In genomic region chr10:11328264-11329054, GRCh38 we compare ENCODE assay signal across 12 cellular contexts.
A peak's percentile ranks its signal among the peaks of the same experiment; 100 is the strongest.
DNase-seq lines count a peak whose midpoint lies in the region; ATAC-seq, FAIRE-seq and TF ChIP-seq lines count a peak whose summit lies in the region.
"Had no signal": no experiment of that assay in that cellular context is flagged by ENCODE, and none has a peak within 500 bp of the region (broad histone marks: within the 10 kb centered on the region; RNA-seq: fewer than 3 reads in every experiment).

No MANE protein-coding gene starts in this region.

- intact Hi-C loops in testis (cut with DNase I; ENCODE audit: low total_unique reads), result no loop called here

- H3K27ac Mint-ChIP-seq in activated naive CD8-positive, alpha-beta T cell treated with anti-CD3 and anti-CD28 coated beads, Interleukin-2, amount 50 U/mL, for 24 hours, result peak overlapping the region; percentile 61

- TF ChIP-seq POLR2A in testis (IDR thresholded peaks at IDR 0.05), result no peak

- H2AFZ ChIP-seq in keratinocyte (ENCODE audit: control insufficient read depth, low read length), result peak overlapping the region; percentile 48
- H2AFZ ChIP-seq: parathyroid adenoma had no signal

- H3K36me3 Mint-ChIP-seq in activated naive CD8-positive, alpha-beta T cell treated with anti-CD3 and anti-CD28 coated beads, Interleukin-2, amount 50 U/mL, for 24 hours (ENCODE audit: low read depth), result peaks cover 63% of the 10 kb centered on the region

- H3K27ac ChIP-seq in keratinocyte (ENCODE audit: control insufficient read depth, insufficient read depth, low read length) (no peak overlapping the region), testis (peak overlapping the region; percentile 26 to 70)
- H3K27ac ChIP-seq: 22Rv1, parathyroid adenoma had no signal

- H3K4me2 ChIP-seq in keratinocyte (ENCODE audit: control insufficient read depth, extremely low read depth, insufficient read depth, low read depth, low read length), result peak overlapping the region; percentile 37

- H3K79me2 ChIP-seq in keratinocyte (ENCODE audit: control insufficient read depth, insufficient read depth, low read length), result no peaks in the 10 kb centered on the region
- H3K79me2 ChIP-seq: parathyroid adenoma had no signal

- dilution Hi-C loops in keratinocyte (cut with MboI; ENCODE audit: extremely low pct_ligation_motif_present, low sequenced_read_pairs), result no loop called here

- H3K9me3 Mint-ChIP-seq in activated naive CD8-positive, alpha-beta T cell treated with anti-CD3 and anti-CD28 coated beads, Interleukin-2, amount 50 U/mL, for 24 hours, result no peaks in the 10 kb centered on the region

- TF ChIP-seq CTCF in keratinocyte (optimal IDR thresholded peaks at IDR 0.05 in 1 of 3, IDR thresholded peaks at IDR 0.05 in 1 of 3, conservative IDR thresholded peaks at IDR 0.05 in 1 of 3; ENCODE audit: extremely low read depth in 1 of 3, insufficient read depth in 2 of 3, low read length in 3 of 3) (no peak), testis (IDR thresholded peaks at IDR 0.05) (no peak)

- H3K36me3 ChIP-seq in keratinocyte (ENCODE audit: control insufficient read depth in 2 of 2, extremely low read depth in 1 of 2, insufficient read depth in 2 of 2, low read length in 2 of 2) (no peaks in the 10 kb centered on the region), testis (ENCODE audit: low read depth, missing control alignments) (no peaks in the 10 kb centered on the region)

- H3K27me3 Mint-ChIP-seq in activated naive CD8-positive, alpha-beta T cell treated with anti-CD3 and anti-CD28 coated beads, Interleukin-2, amount 50 U/mL, for 24 hours, result no peaks in the 10 kb centered on the region

- H3K9me3 ChIP-seq in keratinocyte (ENCODE audit: control insufficient read depth, low read depth, low read length) (no peaks in the 10 kb centered on the region), testis (no peaks in the 10 kb centered on the region)

- peak; percentile 46 for FAIRE-seq in keratinocyte (lab: Jason Lieb, UNC)

- WGBS in testis, 2 donors, result 67 to 78% methylated on average over 15 to 17 of the region's 17 CpGs

- peaks cover 45% of the 10 kb centered on the region for H3K4me1 Mint-ChIP-seq in activated naive CD8-positive, alpha-beta T cell treated with anti-CD3 and anti-CD28 coated beads, Interleukin-2, amount 50 U/mL, for 24 hours

- H3K27me3 ChIP-seq in keratinocyte (ENCODE audit: control insufficient read depth, extremely low read depth, insufficient read depth, low read length) (no peaks in the 10 kb centered on the region), testis (no peaks in the 10 kb centered on the region)

- H3K9ac ChIP-seq in keratinocyte (ENCODE audit: control insufficient read depth, extremely low read depth, insufficient read depth, low read length), result no peak overlapping the region
- H3K9ac ChIP-seq: parathyroid adenoma had no signal

- H3K9me1 ChIP-seq in keratinocyte (ENCODE audit: control insufficient read depth, extremely low read depth, insufficient read depth, low read length), result no peaks in the 10 kb centered on the region

- H4K20me1 ChIP-seq in keratinocyte (ENCODE audit: control insufficient read depth, extremely low read depth, insufficient read depth, low read length), result no peaks in the 10 kb centered on the region

- H3K4me3 Mint-ChIP-seq in activated naive CD8-positive, alpha-beta T cell treated with anti-CD3 and anti-CD28 coated beads, Interleukin-2, amount 50 U/mL, for 24 hours, result no peak overlapping the region

- peaks cover 12% of the 10 kb centered on the region for H3K4me1 ChIP-seq in keratinocyte (ENCODE audit: control insufficient read depth, extremely low read depth, insufficient read depth, low read length)
- peaks cover 32% of the 10 kb centered on the region for H3K4me1 ChIP-seq in testis
- H3K4me1 ChIP-seq: parathyroid adenoma had no signal

- DNase-seq in DMS79 treated with DMSO at 0.1 percent for 48 hours (lab: John Stamatoyannopoulos, UW), result peak; percentile 1
- no peak for DNase-seq in DMS79 (lab: John Stamatoyannopoulos, UW)
- DNase-seq in activated naive CD8-positive, alpha-beta T cell treated with anti-CD3 and anti-CD28 coated beads, Interleukin-2, amount 50 U/mL, for 24 hours, result no peak
- DNase-seq in keratinocyte (ENCODE audit: low read depth, low spot score), result no peak
- DNase-seq in testis, result no peak
- no peak for DNase-seq in activated gamma-delta T cell (lab: John Stamatoyannopoulos, UW)
- DNase-seq in NCI-H128 (lab: John Stamatoyannopoulos, UW; ENCODE audit: unreplicated experiment), result no peak
- DNase-seq: activated CD8-positive, alpha-beta memory T cell treated with anti-CD3 and anti-CD28 coated beads, Interleukin-2, amount 50 U/mL, for 4 hours; PC-3 had no signal

- no peak overlapping the region for H3K4me3 ChIP-seq in keratinocyte (ENCODE audit: control insufficient read depth in 2 of 3, extremely low read depth in 1 of 3, insufficient read depth in 2 of 3, low read depth in 1 of 3, low read length in 3 of 3)
- H3K4me3 ChIP-seq in testis, result no peak overlapping the region

- ATAC-seq in activated naive CD8-positive, alpha-beta T cell treated with anti-CD3 and anti-CD28 coated beads, Interleukin-2, amount 50 U/mL, for 24 hours, result peak; percentile 26
- no peak for ATAC-seq in HG02571 (IDR thresholded peaks at IDR 0.05; ENCODE audit: unreplicated experiment)
- ATAC-seq: PC-3 had no signal
